11 cellular contexts compared by ENCODE assay signal in the genomic region with DNA sequence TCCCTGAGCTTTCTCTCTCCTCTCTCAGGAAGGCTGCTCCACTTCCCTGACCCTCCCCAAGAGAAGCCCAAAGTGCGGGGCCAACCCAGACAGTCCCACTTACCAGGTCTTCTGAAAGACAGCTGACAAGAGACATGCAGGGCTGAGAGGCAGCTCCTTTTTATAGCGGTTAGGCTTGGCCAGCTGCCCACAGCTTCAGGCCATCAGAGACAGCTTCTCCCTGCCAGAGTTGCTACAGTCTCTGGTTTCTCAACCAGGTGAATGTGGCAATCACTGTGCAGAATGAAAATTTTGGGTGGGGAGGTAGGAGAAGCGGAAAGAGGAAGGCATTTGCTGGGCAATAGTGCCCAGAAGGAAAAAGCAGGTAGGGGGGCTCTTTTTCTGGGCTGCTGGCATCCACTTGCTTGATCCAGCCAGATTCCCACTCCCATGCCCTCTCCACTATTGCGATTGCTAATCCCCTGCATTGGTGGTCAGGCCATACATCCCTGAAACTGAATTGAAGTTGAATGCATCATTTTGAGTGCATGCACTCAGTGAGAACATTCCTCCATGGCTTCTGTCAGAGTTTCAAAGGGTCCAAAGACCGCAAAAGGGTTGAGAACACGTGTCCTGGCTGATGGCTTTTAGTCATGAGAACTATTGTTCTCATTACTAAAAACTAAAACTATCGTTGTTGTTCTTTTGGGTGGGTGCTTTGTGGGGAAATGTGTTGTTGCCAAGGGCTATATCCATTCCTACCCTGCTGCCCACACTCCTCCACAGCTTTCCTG. TPM values are rescaled to one million over a fixed set of nuclear protein-coding genes. Genes with fewer than 3 reads are reported as not detected.
DNase-seq lines count a peak whose midpoint lies in the region; ATAC-seq lines count a peak whose summit lies in the region.
"Had no signal": no experiment of that assay in that cellular context is flagged by ENCODE, and none has a peak within 500 bp of the region (broad histone marks: within the 10 kb centered on the region; RNA-seq: fewer than 3 reads in every experiment).

A gene (minus strand): TSS at position 136 of the 773 bp plus-strand sequence. CDS start 538 bp downstream, outside the sequence.

- ATAC-seq in GM21786 (IDR thresholded peaks at IDR 0.05; ENCODE audit: unreplicated experiment): no peak
- no peak for ATAC-seq in HG03139 (IDR thresholded peaks at IDR 0.05; ENCODE audit: unreplicated experiment)
- no peak for ATAC-seq in HG03469 (IDR thresholded peaks at IDR 0.05; ENCODE audit: unreplicated experiment)

- DNase-seq in NK-92 treated with Interleukin-12 subunit alpha and Interleukin-12 subunit beta, amount 100 ng/mL, for 24 hours (lab: John Stamatoyannopoulos, UW): peak; percentile 32
- DNase-seq in NK-92 (lab: John Stamatoyannopoulos, UW; ENCODE audit: unreplicated experiment): no peak
- peak; percentile 25 for DNase-seq in ecto neural progenitor cell (ENCODE audit: low spot score)
- peak; percentile 9 for DNase-seq in mucosa of gallbladder (ENCODE audit: low spot score)
- DNase-seq in kidney tubule cell (ENCODE audit: low spot score): no peak
- DNase-seq: activated gamma-delta T cell treated with Interleukin-2 at 50 U/mL for 16 hours, T-helper 9 cell had no signal

RNA-seq across cellular contexts. Expression of the gene that starts here (rescaled TPM):
- total RNA-seq in mucosa of gallbladder: 7.0 TPM
- total RNA-seq: mesothelial cell of epicardium had no signal

Comparison
In these comparisons a context has a peak if more than half of its experiments do, and no peak if none do; other contexts are left out.
1. DNase-seq: peak in NK-92 treated with Interleukin-12 subunit alpha and Interleukin-12 subunit beta, amount 100 ng/mL, for 24 hours (single experiment), ecto neural progenitor cell (single experiment) and mucosa of gallbladder (single experiment); none in NK-92 (single experiment) and kidney tubule cell (single experiment).